ENCODE assay signal across 26 cellular contexts in genomic region chr13:102100234-102100633, GRCh38.
"Had no signal": no experiment of that assay in that cellular context is flagged by ENCODE, and none has a peak within 500 bp of the region (broad histone marks: within the 10 kb centered on the region; RNA-seq: fewer than 3 reads in every experiment).

No MANE protein-coding gene starts in this region.

- H3K36me3 Mint-ChIP-seq: activated naive CD8-positive, alpha-beta T cell had no signal

- H3K27ac Mint-ChIP-seq: activated CD4-positive, alpha-beta T cell treated with anti-CD3 and anti-CD28 coated beads for 36 hours; activated CD4-positive, alpha-beta T cell treated with anti-CD3 and anti-CD28 coated beads, Interleukin-2, amount 10 ng/mL, durations not matched to agents 24 days and 14 days; activated CD8-positive, alpha-beta T cell treated with anti-CD3 and anti-CD28 coated beads for 36 hours; activated naive CD8-positive, alpha-beta T cell; activated T-helper 17 cell treated with anti-CD3 and anti-CD28 coated beads, Interleukin-2, amount 50 U/mL, for 72 hours had no signal

- H3K4me1 ChIP-seq: colonic mucosa, esophagus muscularis mucosa, gastroesophageal sphincter had no signal

- H3K4me3 Mint-ChIP-seq: activated CD4-positive, alpha-beta T cell treated with anti-CD3 and anti-CD28 coated beads for 36 hours; activated CD4-positive, alpha-beta T cell treated with anti-CD3 and anti-CD28 coated beads, Interleukin-2, amount 10 ng/mL, durations not matched to agents 24 days and 14 days; activated CD8-positive, alpha-beta T cell treated with anti-CD3 and anti-CD28 coated beads for 36 hours; activated naive CD8-positive, alpha-beta T cell; activated T-cell treated with anti-CD3 and anti-CD28 coated beads, Interleukin-2, amount 50 U/mL, for 4 hours; activated T-helper 17 cell treated with anti-CD3 and anti-CD28 coated beads, Interleukin-2, amount 50 U/mL, for 72 hours; central memory CD8-positive, alpha-beta T cell had no signal

- H3K4me2 ChIP-seq: hepatocyte had no signal

- H3K9me3 Mint-ChIP-seq: activated CD4-positive, alpha-beta T cell treated with anti-CD3 and anti-CD28 coated beads, Interleukin-2, amount 10 ng/mL, durations not matched to agents 24 days and 14 days; activated CD8-positive, alpha-beta T cell treated with anti-CD3 and anti-CD28 coated beads for 36 hours; activated T-cell treated with anti-CD3 and anti-CD28 coated beads, Interleukin-2, amount 50 U/mL, for 4 hours; activated T-helper 17 cell treated with anti-CD3 and anti-CD28 coated beads, Interleukin-2, amount 50 U/mL, for 72 hours; central memory CD8-positive, alpha-beta T cell had no signal

- DNase-seq: activated CD4-positive, alpha-beta T cell treated with anti-CD3 and anti-CD28 coated beads for 36 hours; activated CD4-positive, alpha-beta T cell treated with anti-CD3 and anti-CD28 coated beads, Interleukin-2, amount 10 ng/mL, durations not matched to agents 24 days and 14 days; activated CD4-positive, alpha-beta T cell treated with anti-CD3 and anti-CD28 coated beads, Interleukin-2, amount 50 U/mL, for 4 hours; activated CD4-positive, CD25-positive, alpha-beta regulatory T cell; activated CD4-positive, CD25-positive, alpha-beta regulatory T cell treated with anti-CD3 and anti-CD28 coated beads, Interleukin-2, amount 50 U/mL, for 72 hours; activated CD8-positive, alpha-beta memory T cell treated with anti-CD3 and anti-CD28 coated beads for 24 hours; activated CD8-positive, alpha-beta T cell treated with anti-CD3 and anti-CD28 coated beads for 36 hours; activated effector memory CD4-positive, alpha-beta T cell treated with Interleukin-2 at 50 U/mL for 16 hours; activated gamma-delta T cell treated with Interleukin-2 at 50 U/mL for 16 hours; activated naive CD4-positive, alpha-beta T cell treated with anti-CD3 and anti-CD28 coated beads, Interleukin-2, amount 50 U/mL, for 16 hours; activated naive CD4-positive, alpha-beta T cell treated with Interleukin-2 at 50 U/mL for 16 hours; activated T-cell treated with anti-CD3 and anti-CD28 coated beads, Interleukin-2, amount 50 U/mL, for 4 hours; amniotic stem cell; anterior cingulate cortex; brain microvascular endothelial cell; colonic mucosa; effector CD8-positive, alpha-beta T cell; foreskin melanocyte; heart right ventricle; T-helper 2 cell had no signal

- H3K4me3 ChIP-seq: colonic mucosa, esophagus muscularis mucosa, gastroesophageal sphincter, heart right ventricle, hepatocyte had no signal

- H3K27ac ChIP-seq: brain microvascular endothelial cell, colonic mucosa, esophagus muscularis mucosa, gastroesophageal sphincter, heart right ventricle, hepatocyte had no signal

- H3K4me1 Mint-ChIP-seq: activated CD4-positive, alpha-beta T cell treated with anti-CD3 and anti-CD28 coated beads for 36 hours; activated CD4-positive, alpha-beta T cell treated with anti-CD3 and anti-CD28 coated beads, Interleukin-2, amount 10 ng/mL, durations not matched to agents 24 days and 14 days; activated T-helper 17 cell treated with anti-CD3 and anti-CD28 coated beads, Interleukin-2, amount 50 U/mL, for 72 hours; central memory CD8-positive, alpha-beta T cell had no signal

- H3K79me2 ChIP-seq: hepatocyte had no signal

- H3K27me3 Mint-ChIP-seq: activated CD4-positive, alpha-beta T cell treated with anti-CD3 and anti-CD28 coated beads, Interleukin-2, amount 10 ng/mL, durations not matched to agents 24 days and 14 days; activated naive CD8-positive, alpha-beta T cell; activated T-helper 17 cell treated with anti-CD3 and anti-CD28 coated beads, Interleukin-2, amount 50 U/mL, for 72 hours; central memory CD8-positive, alpha-beta T cell had no signal

- H3K9me3 ChIP-seq: colonic mucosa, esophagus muscularis mucosa, gastroesophageal sphincter, heart right ventricle had no signal

- ATAC-seq: activated CD4-positive, alpha-beta T cell treated with anti-CD3 and anti-CD28 coated beads for 36 hours; activated CD8-positive, alpha-beta T cell treated with anti-CD3 and anti-CD28 coated beads for 36 hours; activated T-cell treated with anti-CD3 and anti-CD28 coated beads, Interleukin-2, amount 50 U/mL, for 4 hours; activated T-helper 17 cell treated with anti-CD3 and anti-CD28 coated beads, Interleukin-2, amount 50 U/mL, for 72 hours; gastroesophageal sphincter; heart right ventricle had no signal

- H2AFZ ChIP-seq: hepatocyte had no signal

- H3K27me3 ChIP-seq: brain microvascular endothelial cell, colonic mucosa, esophagus muscularis mucosa, gastroesophageal sphincter, heart right ventricle, hepatocyte had no signal

- H3K36me3 ChIP-seq: brain microvascular endothelial cell, colonic mucosa, esophagus muscularis mucosa, gastroesophageal sphincter, heart right ventricle had no signal
